24 cellular contexts compared by ENCODE assay signal in the genomic region with DNA sequence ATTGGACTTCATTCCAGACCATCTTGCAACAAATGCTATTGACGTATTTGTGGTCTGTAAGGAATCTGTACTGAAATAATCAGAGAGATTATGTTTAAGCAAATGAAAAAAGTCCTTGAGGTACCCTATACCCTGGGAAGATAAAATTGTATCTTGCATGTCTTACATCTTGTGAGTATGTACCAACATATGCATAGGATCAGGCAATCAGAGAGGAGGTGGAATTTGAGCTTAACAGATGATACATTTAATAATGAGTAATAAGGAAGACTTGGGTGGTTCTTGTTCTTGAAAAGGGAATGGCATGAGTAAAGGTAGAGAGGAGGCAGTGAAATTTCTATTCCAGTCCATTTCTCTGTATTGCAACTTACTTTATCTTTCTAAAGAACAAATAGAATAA. TPM values are rescaled to one million over a fixed set of nuclear protein-coding genes. Genes with fewer than 3 reads are reported as not detected.
"Had no signal": no experiment of that assay in that cellular context is flagged by ENCODE, and none has a peak within 500 bp of the region (broad histone marks: within the 10 kb centered on the region; RNA-seq: fewer than 3 reads in every experiment).

No MANE protein-coding gene starts in this region.

- H2AFZ ChIP-seq: neural progenitor cell had no signal

- H3K27ac ChIP-seq: brain microvascular endothelial cell, heart right ventricle, neural progenitor cell, tibial nerve had no signal

- DNase-seq: activated CD4-positive, alpha-beta T cell treated with anti-CD3 and anti-CD28 coated beads, Interleukin-2, amount 10 ng/mL, durations not matched to agents 7 days and 5 days; activated CD8-positive, alpha-beta memory T cell treated with anti-CD3 and anti-CD28 coated beads, Interleukin-2, amount 50 U/mL, for 4 hours; activated effector memory CD4-positive, alpha-beta T cell treated with Interleukin-2 at 50 U/mL for 16 hours; activated naive CD4-positive, alpha-beta T cell treated with anti-CD3 and anti-CD28 coated beads, Interleukin-2, amount 10 ng/mL, durations not matched to agents 7 days and 5 days; activated naive CD8-positive, alpha-beta T cell treated with anti-CD3 and anti-CD28 coated beads, Interleukin-2, amount 50 U/mL, for 24 hours; activated T-cell treated with anti-CD3 and anti-CD28 coated beads, Interleukin-2, amount 50 U/mL, for 48 hours; aorta; brain microvascular endothelial cell; cerebellar nuclear complex; effector CD4-positive, alpha-beta T cell; heart right ventricle; left ventricle myocardium superior; mucosa of descending colon; naive B cell; T1000 had no signal

- H3K9me3 ChIP-seq: heart right ventricle, mucosa of descending colon, tibial nerve had no signal

- ATAC-seq: activated CD4-positive, CD25-positive, alpha-beta regulatory T cell treated with anti-CD3 and anti-CD28 coated beads, Interleukin-2, amount 50 U/mL, for 24 hours; activated naive CD8-positive, alpha-beta T cell treated with anti-CD3 and anti-CD28 coated beads, Interleukin-2, amount 50 U/mL, for 24 hours; heart right ventricle; left ventricle myocardium superior; mucosa of descending colon had no signal

- H3K27ac Mint-ChIP-seq: activated CD4-positive, alpha-beta T cell treated with anti-CD3 and anti-CD28 coated beads, Interleukin-2, amount 10 ng/mL, durations not matched to agents 7 days and 5 days; activated naive CD4-positive, alpha-beta T cell treated with anti-CD3 and anti-CD28 coated beads, Interleukin-2, amount 10 ng/mL, durations not matched to agents 7 days and 5 days; activated naive CD8-positive, alpha-beta T cell treated with anti-CD3 and anti-CD28 coated beads, Interleukin-2, amount 50 U/mL, for 24 hours; memory B cell; naive B cell; neural progenitor cell; progenitor cell of endocrine pancreas; stimulated activated naive CD8-positive, alpha-beta T cell treated with anti-CD3 and anti-CD28 coated beads, Interleukin-15, Interleukin-2, amounts not matched to agents 100 ng/mL and 50 ng/mL, for 24 hours had no signal

- H3K9me3 Mint-ChIP-seq: activated CD4-positive, alpha-beta T cell treated with anti-CD3 and anti-CD28 coated beads, Interleukin-2, amount 10 ng/mL, durations not matched to agents 7 days and 5 days; activated naive CD4-positive, alpha-beta T cell treated with anti-CD3 and anti-CD28 coated beads, Interleukin-2, amount 10 ng/mL, durations not matched to agents 7 days and 5 days; activated naive CD8-positive, alpha-beta T cell treated with anti-CD3 and anti-CD28 coated beads, Interleukin-2, amount 50 U/mL, for 24 hours; memory B cell; naive B cell; neural progenitor cell; stimulated activated naive CD8-positive, alpha-beta T cell treated with anti-CD3 and anti-CD28 coated beads, Interleukin-15, Interleukin-2, amounts not matched to agents 100 ng/mL and 50 ng/mL, for 24 hours had no signal

- H3K27me3 ChIP-seq: brain microvascular endothelial cell, heart right ventricle, neural progenitor cell, tibial nerve had no signal

- H3K4me3 ChIP-seq: heart right ventricle, mucosa of descending colon, neural progenitor cell, tibial nerve had no signal

- H3K9ac ChIP-seq: neural progenitor cell had no signal

- H3K4me3 Mint-ChIP-seq: activated CD4-positive, alpha-beta T cell treated with anti-CD3 and anti-CD28 coated beads, Interleukin-2, amount 10 ng/mL, durations not matched to agents 7 days and 5 days; activated naive CD4-positive, alpha-beta T cell treated with anti-CD3 and anti-CD28 coated beads, Interleukin-2, amount 10 ng/mL, durations not matched to agents 7 days and 5 days; activated naive CD8-positive, alpha-beta T cell treated with anti-CD3 and anti-CD28 coated beads, Interleukin-2, amount 50 U/mL, for 24 hours; memory B cell; naive B cell; neural progenitor cell; stimulated activated naive CD8-positive, alpha-beta T cell treated with anti-CD3 and anti-CD28 coated beads, Interleukin-15, Interleukin-2, amounts not matched to agents 100 ng/mL and 50 ng/mL, for 24 hours had no signal

- H3K27me3 Mint-ChIP-seq: activated CD4-positive, alpha-beta T cell treated with anti-CD3 and anti-CD28 coated beads, Interleukin-2, amount 10 ng/mL, durations not matched to agents 7 days and 5 days; activated naive CD4-positive, alpha-beta T cell treated with anti-CD3 and anti-CD28 coated beads, Interleukin-2, amount 10 ng/mL, durations not matched to agents 7 days and 5 days; activated naive CD8-positive, alpha-beta T cell treated with anti-CD3 and anti-CD28 coated beads, Interleukin-2, amount 50 U/mL, for 24 hours; memory B cell; naive B cell; progenitor cell of endocrine pancreas; stimulated activated naive CD8-positive, alpha-beta T cell treated with anti-CD3 and anti-CD28 coated beads, Interleukin-15, Interleukin-2, amounts not matched to agents 100 ng/mL and 50 ng/mL, for 24 hours had no signal

- H3K4me2 ChIP-seq: neural progenitor cell had no signal

- H3K36me3 Mint-ChIP-seq: activated naive CD4-positive, alpha-beta T cell treated with anti-CD3 and anti-CD28 coated beads, Interleukin-2, amount 10 ng/mL, durations not matched to agents 7 days and 5 days; memory B cell; neural progenitor cell had no signal

- H3K36me3 ChIP-seq: brain microvascular endothelial cell, heart right ventricle, neural progenitor cell, tibial nerve had no signal

RNA-seq across cellular contexts. Expression of a gene that starts 17.6 kb away (rescaled TPM):
- total RNA-seq: activated CD4-positive, alpha-beta T cell treated with anti-CD3 and anti-CD28 coated beads, Interleukin-2, amount 10 ng/mL, durations not matched to agents 7 days and 5 days; aorta; heart right ventricle; left ventricle myocardium superior; mucosa of descending colon; osteoblast; progenitor cell of endocrine pancreas; skeletal muscle tissue; T-helper 1 cell treated with Interleukin-12 subunit alpha and Interleukin-12 subunit beta and Interleukin-4 antibody, amounts not matched to agents 30 ng/mL and 1 ng/mL, for 36 hours; tibial nerve had no signal
- polyA plus RNA-seq: aorta, heart right ventricle had no signal
